22 cellular contexts compared by ENCODE assay signal in genomic region chr15:57538822-57539221, GRCh38. TPM values are rescaled to one million over a fixed set of nuclear protein-coding genes. Genes with fewer than 3 reads are reported as not detected.
"Had no signal": no experiment of that assay in that cellular context is flagged by ENCODE, and none has a peak within 500 bp of the region (broad histone marks: within the 10 kb centered on the region; RNA-seq: fewer than 3 reads in every experiment).

No MANE protein-coding gene starts in this region.

- H3K27me3 ChIP-seq: foreskin keratinocyte, neutrophil, stomach had no signal

- H3K4me3 Mint-ChIP-seq: central memory CD8-positive, alpha-beta T cell; dendritic cell treated with granulocyte-macrophage colony-stimulating factor and Interleukin-4, amounts not matched to agents 40 ng/mL and 50 ng/mL, for 4 days; immature natural killer cell; memory B cell; natural killer cell treated with Interleukin-12 subunit alpha and Interleukin-12 subunit beta and Interleukin-15 and Interleukin-18, amount 100 ng/mL, for 72 hours had no signal

- H3K4me1 Mint-ChIP-seq: central memory CD8-positive, alpha-beta T cell; immature natural killer cell; memory B cell had no signal

- H3K4me1 ChIP-seq: foreskin keratinocyte had no signal

- H3K4me3 ChIP-seq: left ventricle myocardium inferior, lower lobe of right lung, sigmoid colon, skin epidermis, stomach, thoracic aorta had no signal

- H3K27ac ChIP-seq: foreskin keratinocyte, left ventricle myocardium inferior, lower lobe of right lung, neutrophil, sigmoid colon, stomach, thoracic aorta had no signal

- H3K9me3 ChIP-seq: left ventricle myocardium inferior, lower lobe of right lung, neutrophil, sigmoid colon, stomach, thoracic aorta had no signal

- H3K36me3 ChIP-seq: left ventricle myocardium inferior, neutrophil, sigmoid colon had no signal

- H3K27ac Mint-ChIP-seq: dendritic cell treated with granulocyte-macrophage colony-stimulating factor and Interleukin-4, amounts not matched to agents 40 ng/mL and 50 ng/mL, for 4 days; immature natural killer cell; memory B cell; natural killer cell treated with Interleukin-12 subunit alpha and Interleukin-12 subunit beta and Interleukin-15 and Interleukin-18, amount 100 ng/mL, for 72 hours had no signal

- H3K36me3 Mint-ChIP-seq: immature natural killer cell; natural killer cell treated with Interleukin-12 subunit alpha and Interleukin-12 subunit beta and Interleukin-15 and Interleukin-18, amount 100 ng/mL, for 72 hours had no signal

- H3K27me3 Mint-ChIP-seq: progenitor cell of endocrine pancreas had no signal

- H3K9me3 Mint-ChIP-seq: central memory CD8-positive, alpha-beta T cell; immature natural killer cell; natural killer cell treated with Interleukin-12 subunit alpha and Interleukin-12 subunit beta and Interleukin-15 and Interleukin-18, amount 100 ng/mL, for 72 hours had no signal

- DNase-seq: erythroblast; foreskin keratinocyte; immature natural killer cell; left cardiac atrium; left ventricle myocardium inferior; lower lobe of right lung; midbrain; sigmoid colon; stimulated activated CD4-positive, alpha-beta T cell treated with anti-CD3 and anti-CD28 coated beads, Interleukin-2, amount 100 ng/mL, for 24 hours; stimulated activated CD4-positive, alpha-beta T cell treated with anti-CD3 and anti-CD28 coated beads, Interleukin-4, amount 100 ng/mL, for 4 hours; stimulated activated naive CD4-positive, alpha-beta T cell; stomach; substantia nigra had no signal

- FAIRE-seq: keratinocyte had no signal

RNA-seq across cellular contexts. Expression of gene MYZAP, which starts 52.9 kb away (rescaled TPM):
- total RNA-seq: natural killer cell treated with Interleukin-12 subunit alpha and Interleukin-12 subunit beta and Interleukin-15 and Interleukin-18, amount 100 ng/mL, for 72 hours had no signal
